8 cellular contexts compared by ENCODE assay signal in genomic region chr1:245153081-245153644, GRCh38. TPM values are rescaled to one million over a fixed set of nuclear protein-coding genes. Genes with fewer than 3 reads are reported as not detected.
A peak's percentile ranks its signal among the peaks of the same experiment; 100 is the strongest.
DNase-seq lines count a peak whose midpoint lies in the region; ATAC-seq and TF ChIP-seq lines count a peak whose summit lies in the region.

No MANE protein-coding gene starts in this region.

- no peak overlapping the region for H3K9ac ChIP-seq in HUES48 (ENCODE audit: low read depth, low read length)

- H3K4me3 Mint-ChIP-seq in stimulated activated effector memory CD8-positive, alpha-beta T cell treated with anti-CD3 and anti-CD28 coated beads, Interleukin-12 subunit alpha, Interleukin-12 subunit beta, amount 100 ng/mL, for 72 hours = peak overlapping the region; percentile 73

- TF ChIP-seq CTCF in esophagus muscularis mucosa (IDR thresholded peaks at IDR 0.05) = peak; percentile 67 to 71 (median 69)

- H3K27ac Mint-ChIP-seq in stimulated activated effector memory CD8-positive, alpha-beta T cell treated with anti-CD3 and anti-CD28 coated beads, Interleukin-12 subunit alpha, Interleukin-12 subunit beta, amount 100 ng/mL, for 72 hours = no peak overlapping the region

- H3K4me1 ChIP-seq in HUES48 (ENCODE audit: control insufficient read depth, insufficient read depth, low read length) (peaks cover 7% of the 10 kb centered on the region; the same call in 1 of the 2 replicates), esophagus muscularis mucosa (peaks cover 38 to 43% (median 42%) of the 10 kb centered on the region in 4 donors), muscle layer of duodenum (ENCODE audit: control insufficient read depth in 1 of 2, insufficient read depth in 2 of 2, low read length in 2 of 2) (peaks cover 0 to 36% of the 10 kb centered on the region in 2 donors)

- H3K27ac ChIP-seq in HUES48 (ENCODE audit: low read depth, low read length) (no peak overlapping the region), esophagus muscularis mucosa (replicated peaks in 1 of 4) (no peak overlapping the region), muscle layer of duodenum (ENCODE audit: low read length) (no peak overlapping the region)

- peaks cover 24% of the 10 kb centered on the region for H3K4me1 Mint-ChIP-seq in stimulated activated effector memory CD8-positive, alpha-beta T cell treated with anti-CD3 and anti-CD28 coated beads, Interleukin-12 subunit alpha, Interleukin-12 subunit beta, amount 100 ng/mL, for 72 hours

- intact Hi-C loops in esophagus muscularis mucosa (cut with DNase I) = loop anchor here (2.0 to 10.0 kb wide), 5 partner anchors 850 to 1552 kb away; no protein-coding TSS in a partner anchor

- TF ChIP-seq EP300 in esophagus muscularis mucosa (IDR thresholded peaks at IDR 0.05) = no peak

- under 1% methylated on average over 34 of the region's 34 CpGs for WGBS in esophagus muscularis mucosa

- no peak for TF ChIP-seq POLR2A in esophagus muscularis mucosa (IDR thresholded peaks at IDR 0.05; ENCODE audit: low read depth)

- H3K9me3 ChIP-seq in HUES48 (ENCODE audit: control insufficient read depth, insufficient read depth, low read length) (no peaks in the 10 kb centered on the region), esophagus muscularis mucosa (no peaks in the 10 kb centered on the region), muscle layer of duodenum (ENCODE audit: control insufficient read depth in 1 of 2, low read length in 2 of 2) (no peaks in the 10 kb centered on the region)

- H3K4me3 ChIP-seq in HUES48 (ENCODE audit: low read depth, low read length) = peak overlapping the region; percentile 74
- H3K4me3 ChIP-seq in esophagus muscularis mucosa = peak overlapping the region; percentile 62 to 71 (median 66)
- H3K4me3 ChIP-seq in muscle layer of duodenum (ENCODE audit: low read depth in 1 of 2, low read length in 2 of 2) = peak overlapping the region; percentile 72 to 76

- peak; percentile 31 for DNase-seq in DMS79 (lab: John Stamatoyannopoulos, UW)
- DNase-seq in OCI-M1 (lab: John Stamatoyannopoulos, UW) = peak; percentile 76
- peak; percentile 51 for DNase-seq in activated T-cell treated with anti-CD3 and anti-CD28 coated beads for 4 hours
- DNase-seq in esophagus muscularis mucosa (ENCODE audit: extremely low spot score) = no peak
- peak; percentile 30 to 76 for DNase-seq in stimulated activated effector memory CD8-positive, alpha-beta T cell treated with anti-CD3 and anti-CD28 coated beads, Interleukin-12 subunit alpha, Interleukin-12 subunit beta, amount 100 ng/mL, for 72 hours (ENCODE audit: low spot score in 2 of 2)

- H3K36me3 ChIP-seq in HUES48 (ENCODE audit: control insufficient read depth, insufficient read depth, low read length) (no peaks in the 10 kb centered on the region), esophagus muscularis mucosa (no peaks in the 10 kb centered on the region), muscle layer of duodenum (ENCODE audit: control insufficient read depth in 1 of 2, insufficient read depth in 2 of 2, low read length in 2 of 2) (no peaks in the 10 kb centered on the region)

- H3K9me3 Mint-ChIP-seq in stimulated activated effector memory CD8-positive, alpha-beta T cell treated with anti-CD3 and anti-CD28 coated beads, Interleukin-12 subunit alpha, Interleukin-12 subunit beta, amount 100 ng/mL, for 72 hours = no peaks in the 10 kb centered on the region

- H3K36me3 Mint-ChIP-seq in stimulated activated effector memory CD8-positive, alpha-beta T cell treated with anti-CD3 and anti-CD28 coated beads, Interleukin-12 subunit alpha, Interleukin-12 subunit beta, amount 100 ng/mL, for 72 hours = peaks cover 9% of the 10 kb centered on the region

- peak; percentile 56 for ATAC-seq in stimulated activated effector memory CD8-positive, alpha-beta T cell treated with anti-CD3 and anti-CD28 coated beads, Interleukin-12 subunit alpha, Interleukin-12 subunit beta, amount 100 ng/mL, for 72 hours
- ATAC-seq in HG02623 (IDR thresholded peaks at IDR 0.05; ENCODE audit: unreplicated experiment) = no peak

- H3K27me3 ChIP-seq in HUES48 (ENCODE audit: control insufficient read depth, insufficient read depth, low read length) (peaks cover 57% of the 10 kb centered on the region), esophagus muscularis mucosa (peaks cover 0 to 61% (median 12%) of the 10 kb centered on the region in 4 donors), muscle layer of duodenum (ENCODE audit: low read depth, low read length) (no peaks in the 10 kb centered on the region)

RNA-seq across cellular contexts. Expression of gene KIF26B, which starts 1.6 kb away (rescaled TPM):
- 1 to 10 TPM in 2 of 4 donors, under 1 TPM in 2; 0.13 to 3.7 (median 1.3) TPM for total RNA-seq in esophagus muscularis mucosa
